In genomic region chr19:4829001-4829712, GRCh38 we compare ENCODE assay signal across 8 cellular contexts. TPM values are rescaled to one million over a fixed set of nuclear protein-coding genes. Genes with fewer than 3 reads are reported as not detected.
DNase-seq lines count a peak whose midpoint lies in the region; ATAC-seq, FAIRE-seq and TF ChIP-seq lines count a peak whose summit lies in the region.

No MANE protein-coding gene starts in this region.

- peak overlapping the region in 3 of 11 experiments; percentile 18 to 93 (median 91); a peak in 3 of 22 replicates for H3K9ac ChIP-seq in BLaER1 treated with 17β-estradiol and CSF1 and Interleukin-3, amounts not matched to agents 10 nM and 100 nM

- H3K9me3 ChIP-seq in BLaER1 treated with 17β-estradiol and CSF1 and Interleukin-3, amounts not matched to agents 10 nM and 100 nM (replicated peaks in 1 of 11): no peaks in the 10 kb centered on the region

- no peak for ATAC-seq in activated T-helper 17 cell treated with anti-CD3 and anti-CD28 coated beads, Interleukin-2, amount 50 U/mL, for 72 hours (replicated peaks)
- ATAC-seq in GM21717 (IDR thresholded peaks at IDR 0.05; ENCODE audit: unreplicated experiment) (no peak), HG03095 (IDR thresholded peaks at IDR 0.05; ENCODE audit: unreplicated experiment) (no peak)

- H3K27me3 ChIP-seq in BLaER1 treated with 17β-estradiol and CSF1 and Interleukin-3, amounts not matched to agents 10 nM and 100 nM: no peaks in the 10 kb centered on the region

- no peak for TF ChIP-seq CTCF in mesothelial cell of epicardium (IDR thresholded peaks at IDR 0.05; ENCODE audit: unreplicated experiment)

- peak overlapping the region; percentile 58 for H3K27ac Mint-ChIP-seq in activated T-helper 17 cell treated with anti-CD3 and anti-CD28 coated beads, Interleukin-2, amount 50 U/mL, for 72 hours
- H3K27ac Mint-ChIP-seq in mesothelial cell of epicardium: no peak overlapping the region

- DNase-seq in GM19239 (ENCODE audit: insufficient read length, low spot score): no peak
- no peak for DNase-seq in mesothelial cell of epicardium (ENCODE audit: low spot score in 2 of 2, unreplicated experiment in 2 of 2)
- no peak for DNase-seq in NCI-H1417 treated with DMSO at 0.1 percent for 48 hours (lab: John Stamatoyannopoulos, UW)
- DNase-seq in stimulated activated CD4-positive, alpha-beta T cell treated with anti-CD3 and anti-CD28 coated beads, Interleukin-4, amount 100 ng/mL, for 4 hours: no peak

- H3K27ac ChIP-seq in BLaER1 treated with 17β-estradiol and CSF1 and Interleukin-3, amounts not matched to agents 10 nM and 100 nM: no peak overlapping the region

- H3K27me3 Mint-ChIP-seq in activated T-helper 17 cell treated with anti-CD3 and anti-CD28 coated beads, Interleukin-2, amount 50 U/mL, for 72 hours: no peaks in the 10 kb centered on the region
- H3K27me3 Mint-ChIP-seq in mesothelial cell of epicardium (ENCODE audit: low read depth): no peaks in the 10 kb centered on the region

- H3K4me3 Mint-ChIP-seq in activated T-helper 17 cell treated with anti-CD3 and anti-CD28 coated beads, Interleukin-2, amount 50 U/mL, for 72 hours: peak overlapping the region; percentile 89
- peak overlapping the region; percentile 9 for H3K4me3 Mint-ChIP-seq in mesothelial cell of epicardium

- FAIRE-seq in GM19239 (lab: Jason Lieb, UNC): peak; percentile 83

- peaks cover 3 to 68% (median 21%) of the 10 kb centered on the region in 11 experiments; a peak in 14 of 22 replicates for H4K20me1 ChIP-seq in BLaER1 treated with 17β-estradiol and CSF1 and Interleukin-3, amounts not matched to agents 10 nM and 100 nM

- peaks cover 30 to 52% (median 38%) of the 10 kb centered on the region in 10 experiments for H3K4me1 ChIP-seq in BLaER1 treated with 17β-estradiol and CSF1 and Interleukin-3, amounts not matched to agents 10 nM and 100 nM

- H3K4me1 Mint-ChIP-seq in activated T-helper 17 cell treated with anti-CD3 and anti-CD28 coated beads, Interleukin-2, amount 50 U/mL, for 72 hours: peaks cover 17% of the 10 kb centered on the region
- H3K4me1 Mint-ChIP-seq in mesothelial cell of epicardium: peaks cover 8% of the 10 kb centered on the region

- H3K36me3 Mint-ChIP-seq in activated T-helper 17 cell treated with anti-CD3 and anti-CD28 coated beads, Interleukin-2, amount 50 U/mL, for 72 hours (ENCODE audit: low read depth): peaks cover 53% of the 10 kb centered on the region
- no peaks in the 10 kb centered on the region for H3K36me3 Mint-ChIP-seq in mesothelial cell of epicardium

- H3K4me3 ChIP-seq in BLaER1 treated with 17β-estradiol and CSF1 and Interleukin-3, amounts not matched to agents 10 nM and 100 nM: peak overlapping the region in 3 of 10 experiments; percentile 84 to 97 (median 86); a peak in 6 of 20 replicates

- H3K36me3 ChIP-seq in BLaER1 treated with 17β-estradiol and CSF1 and Interleukin-3, amounts not matched to agents 10 nM and 100 nM: peaks cover 0 to 31% (median 8%) of the 10 kb centered on the region in 11 experiments; a peak in 11 of 22 replicates

- H3K4me2 ChIP-seq in BLaER1 treated with 17β-estradiol and CSF1 and Interleukin-3, amounts not matched to agents 10 nM and 100 nM: peak overlapping the region; percentile 80 to 100 (median 90)

- no peaks in the 10 kb centered on the region for H3K9me3 Mint-ChIP-seq in activated T-helper 17 cell treated with anti-CD3 and anti-CD28 coated beads, Interleukin-2, amount 50 U/mL, for 72 hours
- H3K9me3 Mint-ChIP-seq in mesothelial cell of epicardium: no peaks in the 10 kb centered on the region

RNA-seq across cellular contexts. Expression of gene TICAM1, which starts 2.4 kb away (rescaled TPM):
- 10 to 100 TPM; 27.6 to 36.1 TPM for total RNA-seq in activated T-helper 17 cell treated with anti-CD3 and anti-CD28 coated beads, Interleukin-2, amount 50 U/mL, for 72 hours
- total RNA-seq in mesothelial cell of epicardium: 7.6 to 7.9 TPM (median 7.7 TPM) in 3 replicates

RNA-seq across cellular contexts. Expression of gene FEM1A, which starts 37.6 kb away (rescaled TPM):
- total RNA-seq in activated T-helper 17 cell treated with anti-CD3 and anti-CD28 coated beads, Interleukin-2, amount 50 U/mL, for 72 hours: 10 to 100 TPM in 1 of 2 donors, 1 to 10 TPM in 1; 7.1 to 15.4 TPM
- 11.0 to 11.5 TPM (median 11.5 TPM) in 3 replicates for total RNA-seq in mesothelial cell of epicardium

RNA-seq across cellular contexts. Expression of gene PLIN3, which starts 38.3 kb away (rescaled TPM):
- 10 to 100 TPM; 46.4 to 56.7 TPM for total RNA-seq in activated T-helper 17 cell treated with anti-CD3 and anti-CD28 coated beads, Interleukin-2, amount 50 U/mL, for 72 hours
- 49.6 to 55.6 TPM (median 52.9 TPM) in 3 replicates for total RNA-seq in mesothelial cell of epicardium
